ENCODE assay signal across 24 cellular contexts in genomic region chr7:122298618-122299017, GRCh38. TPM values are rescaled to one million over a fixed set of nuclear protein-coding genes. Genes with fewer than 3 reads are reported as not detected.
DNase-seq lines count a peak whose midpoint lies in the region; ATAC-seq, FAIRE-seq and TF ChIP-seq lines count a peak whose summit lies in the region.
"Had no signal": no experiment of that assay in that cellular context is flagged by ENCODE, and none has a peak within 500 bp of the region (broad histone marks: within the 10 kb centered on the region; RNA-seq: fewer than 3 reads in every experiment).

No MANE protein-coding gene starts in this region.

- no peaks in the 10 kb centered on the region for H3K27me3 ChIP-seq in neural progenitor cell
- peaks cover 6 to 84% (median 63%) of the 10 kb centered on the region in 7 donors for H3K27me3 ChIP-seq in spleen (replicated peaks in 1 of 7)
- H3K27me3 ChIP-seq in CD8-positive, alpha-beta T cell (ENCODE audit: insufficient read depth, low read length) = peaks cover 3% of the 10 kb centered on the region

- H3F3A ChIP-seq in neural progenitor cell (ENCODE audit: low read depth) = peaks cover 54% of the 10 kb centered on the region

- no peak for TF ChIP-seq CTCF in D721Med (IDR thresholded peaks at IDR 0.05; ENCODE audit: insufficient read depth, missing control alignments)
- TF ChIP-seq CTCF in neural progenitor cell (IDR thresholded peaks at IDR 0.05) = no peak
- no peak for TF ChIP-seq CTCF in spleen (IDR thresholded peaks at IDR 0.05 in 8 of 11, conservative IDR thresholded peaks at IDR 0.05 in 3 of 11)
- TF ChIP-seq CTCF in CD8-positive, alpha-beta T cell (IDR thresholded peaks at IDR 0.05) = no peak

- ATAC-seq in CD8-positive, alpha-beta T cell = no peak
- ATAC-seq: HCT116, HepG2 had no signal

- H3K27ac ChIP-seq in SK-N-MC (peak overlapping the region; percentile 99), neural progenitor cell (no peak overlapping the region), spleen (no peak overlapping the region)
- no peak overlapping the region for H3K27ac ChIP-seq in CD8-positive, alpha-beta T cell (ENCODE audit: low read depth, low read length)

- peak; percentile 40 for DNase-seq in NCI-H82 (lab: John Stamatoyannopoulos, UW)
- no peak for DNase-seq in NCI-H82 treated with DMSO at 0.1 percent for 48 hours (lab: John Stamatoyannopoulos, UW; ENCODE audit: unreplicated experiment)
- DNase-seq in D721Med (ENCODE audit: insufficient read length, low spot score) = no peak
- peak; percentile 90 for DNase-seq in SK-N-MC (ENCODE audit: low read depth, low spot score)
- no peak for DNase-seq in neural progenitor cell (ENCODE audit: low spot score)
- DNase-seq in cerebellum (ENCODE audit: low spot score) = no peak
- DNase-seq in spleen = no peak
- DNase-seq in CD8-positive, alpha-beta T cell = no peak
- DNase-seq: 8988T; BE2C; C1 segment of cervical spinal cord; CD4-positive, CD25-positive, alpha-beta regulatory T cell; DMS 273 treated with DMSO at 0.1 percent for 48 hours; DMS79; GDM1; GOT3; H7; HFFc6; KBM-7 had no signal

- H3K36me3 Mint-ChIP-seq in neural progenitor cell = peaks cover 14% of the 10 kb centered on the region
- H3K36me3 Mint-ChIP-seq in CD8-positive, alpha-beta T cell = no peaks in the 10 kb centered on the region
- H3K36me3 Mint-ChIP-seq: CD4-positive, CD25-positive, alpha-beta regulatory T cell; IgD-negative memory B cell had no signal

- H3K9ac ChIP-seq in SK-N-MC (ENCODE audit: insufficient read length) (peak overlapping the region; percentile 39), neural progenitor cell (no peak overlapping the region)

- POLR2A ChIA-PET in CD8-positive, alpha-beta T cell (lab: Charles Lee) = no interaction called here

- H3K4me3 ChIP-seq in SK-N-MC = peak overlapping the region; percentile 83
- H3K4me3 ChIP-seq in neural progenitor cell = peak overlapping the region; percentile 92
- H3K4me3 ChIP-seq in spleen = no peak overlapping the region
- no peak overlapping the region for H3K4me3 ChIP-seq in CD8-positive, alpha-beta T cell (ENCODE audit: low read depth, low read length)

- H3K9me3 ChIP-seq in SK-N-MC (ENCODE audit: low read depth, low read length) = no peaks in the 10 kb centered on the region
- no peaks in the 10 kb centered on the region for H3K9me3 ChIP-seq in neural progenitor cell (ENCODE audit: low read depth)
- H3K9me3 ChIP-seq in spleen = peaks cover 0 to 2% (median 0%) of the 10 kb centered on the region in 8 donors
- H3K9me3 ChIP-seq in CD8-positive, alpha-beta T cell (ENCODE audit: low read length) = no peaks in the 10 kb centered on the region
- H3K9me3 ChIP-seq: BE2C had no signal

- no peak for TF ChIP-seq POLR2A in spleen (IDR thresholded peaks at IDR 0.05)

- peaks cover 2% of the 10 kb centered on the region for H3K4me1 Mint-ChIP-seq in neural progenitor cell
- no peaks in the 10 kb centered on the region for H3K4me1 Mint-ChIP-seq in CD8-positive, alpha-beta T cell (ENCODE audit: low read depth)
- H3K4me1 Mint-ChIP-seq: IgD-negative memory B cell had no signal

- H3K36me3 ChIP-seq in SK-N-MC (ENCODE audit: insufficient read depth, low read length) (peaks cover 25% of the 10 kb centered on the region), neural progenitor cell (peaks cover 15% of the 10 kb centered on the region), spleen (no peaks in the 10 kb centered on the region)
- H3K36me3 ChIP-seq in CD8-positive, alpha-beta T cell (ENCODE audit: insufficient read depth, low read length) = no peaks in the 10 kb centered on the region
- H3K36me3 ChIP-seq: BE2C had no signal

- peaks cover 46% of the 10 kb centered on the region for H4K20me1 ChIP-seq in neural progenitor cell (ENCODE audit: low read depth)

- no peak overlapping the region for H3K27ac Mint-ChIP-seq in neural progenitor cell
- H3K27ac Mint-ChIP-seq in CD8-positive, alpha-beta T cell = no peak overlapping the region
- H3K27ac Mint-ChIP-seq: CD4-positive, CD25-positive, alpha-beta regulatory T cell; HFFc6; IgD-negative memory B cell had no signal

- H3K4me1 ChIP-seq in neural progenitor cell (peaks cover 28% of the 10 kb centered on the region), spleen (peaks cover 0 to 10% (median 3%) of the 10 kb centered on the region in 6 donors)
- no peaks in the 10 kb centered on the region for H3K4me1 ChIP-seq in CD8-positive, alpha-beta T cell (ENCODE audit: insufficient read depth, low read length)
- H3K4me1 ChIP-seq: BE2C had no signal

- intact Hi-C loops in spleen (cut with DNase I; ENCODE audit: low total_unique reads) = no loop called here
- intact Hi-C loops in CD8-positive, alpha-beta T cell (cut with DNase I, micrococcal nuclease) = no loop called here

- H3K9me3 Mint-ChIP-seq in neural progenitor cell = peaks cover 2% of the 10 kb centered on the region
- no peaks in the 10 kb centered on the region for H3K9me3 Mint-ChIP-seq in CD8-positive, alpha-beta T cell
- H3K9me3 Mint-ChIP-seq: HFFc6 had no signal

- 55 to 65% (median 56%) methylated on average over 2 of the region's 2 CpGs for WGBS in spleen, 5 donors

- no peak overlapping the region for H2AFZ ChIP-seq in neural progenitor cell (replicated peaks)

- peaks cover 60% of the 10 kb centered on the region for H3K79me2 ChIP-seq in neural progenitor cell (ENCODE audit: low read depth)

- FAIRE-seq in D721Med (lab: Jason Lieb, UNC) = peak; percentile 51
- FAIRE-seq: GM12892, GM18507, HepG2 had no signal

- H3K27me3 Mint-ChIP-seq in neural progenitor cell (ENCODE audit: insufficient read depth, low read depth) = peaks cover 27% of the 10 kb centered on the region
- H3K27me3 Mint-ChIP-seq in CD8-positive, alpha-beta T cell (ENCODE audit: low read depth) = peaks cover 50% of the 10 kb centered on the region

- H3K4me3 Mint-ChIP-seq in neural progenitor cell = no peak overlapping the region
- no peak overlapping the region for H3K4me3 Mint-ChIP-seq in CD8-positive, alpha-beta T cell
- H3K4me3 Mint-ChIP-seq: CD4-positive, CD25-positive, alpha-beta regulatory T cell; HFFc6; IgD-negative memory B cell had no signal

- H3K4me2 ChIP-seq in neural progenitor cell = peak overlapping the region; percentile 98

- CTCF ChIA-PET in CD8-positive, alpha-beta T cell (lab: Charles Lee) = no interaction called here

RNA-seq across cellular contexts. Expression of gene FEZF1, which starts 5.9 kb away (rescaled TPM):
- total RNA-seq in neural progenitor cell (ENCODE audit: low replicate concordance) (330 and 467 TPM in 2 replicates), cerebellum (not detected), spleen (not detected)
- polyA plus RNA-seq in spleen = under 1 TPM in 1 of 3 donors, not detected in 2; 0.04 TPM
- not detected for total RNA-seq in CD8-positive, alpha-beta T cell
- total RNA-seq: CD4-positive, CD25-positive, alpha-beta regulatory T cell; HepG2; HFFc6 had no signal
- polyA plus RNA-seq: CD4-positive, CD25-positive, alpha-beta regulatory T cell; HepG2; IgD-negative memory B cell had no signal

Comparison
In these comparisons a context has a peak if more than half of its experiments do, and no peak if none do; other contexts are left out.
1. DNase-seq: peak in NCI-H82 (single experiment) and SK-N-MC (single experiment); none in NCI-H82 treated with DMSO at 0.1 percent for 48 hours (single experiment), D721Med (single experiment), neural progenitor cell (single experiment), cerebellum (single experiment), spleen (single experiment) and CD8-positive, alpha-beta T cell (0 of 7).
2. H3K4me3 ChIP-seq: peak in SK-N-MC (single experiment) and neural progenitor cell (single experiment); none in spleen (0 of 8) and CD8-positive, alpha-beta T cell (single experiment).
3. RNA of gene FEZF1, which starts 5.9 kb away (total RNA-seq): 330 to 467 TPM in neural progenitor cell; not detected in cerebellum (single experiment), not detected in spleen and not detected in CD8-positive, alpha-beta T cell; every median in the first group is over 100 times any median in the second.